1 cellular context compared by ENCODE assay signal in genomic region chr10:117441366-117441765, GRCh38.
TF ChIP-seq lines count a peak whose summit lies in the region.

No MANE protein-coding gene starts in this region.

TF ChIP-seq in A549, 52 proteins besides CTCF, POLR2A, EP300 and RAD21 (continued from another document):
- TF ChIP-seq USF2 (IDR thresholded peaks at IDR 0.05) (no peak), ZFP36 (IDR thresholded peaks at IDR 0.05; ENCODE audit: borderline replicate concordance, partially characterized antibody) (no peak), REST (IDR thresholded peaks at IDR 0.05) (no peak)
TF ChIP-seq in A549: peak in this region for 0.
